In genomic region chr16:2975161-2975795, GRCh38 we compare ENCODE assay signal across 26 cellular contexts. TPM values are rescaled to one million over a fixed set of nuclear protein-coding genes. Genes with fewer than 3 reads are reported as not detected.
DNase-seq lines count a peak whose midpoint lies in the region; ATAC-seq, FAIRE-seq and TF ChIP-seq lines count a peak whose summit lies in the region.
"Had no signal": no experiment of that assay in that cellular context is flagged by ENCODE, and none has a peak within 500 bp of the region (broad histone marks: within the 10 kb centered on the region; RNA-seq: fewer than 3 reads in every experiment).

No MANE protein-coding gene starts in this region.

- intact Hi-C loops in kidney (cut with DNase I) (no loop called here), left colon (cut with DNase I, micrococcal nuclease) (no loop called here)

- no peak for DNase-seq in RWPE1 (ENCODE audit: low spot score)
- DNase-seq in kidney, result peak; percentile 75
- no peak for DNase-seq in effector CD8-positive, alpha-beta T cell (lab: John Stamatoyannopoulos, UW)
- DNase-seq in NCI-H1417 treated with DMSO at 0.1 percent for 48 hours (lab: John Stamatoyannopoulos, UW), result no peak
- no peak for DNase-seq in left colon
- DNase-seq: CD8-positive, alpha-beta memory T cell; DMS 273 treated with DMSO at 0.1 percent for 48 hours; DMS79; Karpas-422; NCI-H187; NCI-H2081 treated with DMSO at 0.1 percent for 48 hours; NCI-H2171; NCI-H226; NCI-H524; NCI-H748 treated with DMSO at 0.1 percent for 48 hours; PC-9; RPMI8226; SHP77; T-cell had no signal

- peaks cover 46% of the 10 kb centered on the region for H3K36me3 ChIP-seq in BLaER1
- H3K36me3 ChIP-seq in DOHH2 (ENCODE audit: control insufficient read depth, low read length), result peaks cover 96% of the 10 kb centered on the region
- H3K36me3 ChIP-seq in kidney (ENCODE audit: control insufficient read depth in 1 of 2, insufficient read depth in 2 of 2, low read length in 2 of 2), result no peaks in the 10 kb centered on the region

- H3K9me3 ChIP-seq in BLaER1 (no peaks in the 10 kb centered on the region), DOHH2 (ENCODE audit: control insufficient read depth, insufficient read depth, low read length) (no peaks in the 10 kb centered on the region), kidney (ENCODE audit: control insufficient read depth in 1 of 2, low read length in 2 of 2) (no peaks in the 10 kb centered on the region)

- no peak for FAIRE-seq in kidney (lab: Jason Lieb, UNC)
- FAIRE-seq: GM18507 had no signal

- H3K4me1 ChIP-seq in BLaER1 (peaks cover 96% of the 10 kb centered on the region), DOHH2 (ENCODE audit: control insufficient read depth, low read length) (peaks cover 50% of the 10 kb centered on the region), kidney (ENCODE audit: control insufficient read depth in 1 of 2, insufficient read depth in 1 of 2, low read depth in 1 of 2, low read length in 2 of 2) (peaks cover 0 to 3% of the 10 kb centered on the region in 2 donors)

- CTCF ChIA-PET in RWPE1 (lab: Yijun Ruan, JAX), result no interaction called here

- no peaks in the 10 kb centered on the region for H3K27me3 ChIP-seq in BLaER1
- no peaks in the 10 kb centered on the region for H3K27me3 ChIP-seq in DOHH2 (ENCODE audit: control insufficient read depth, low read length)

- H3K27ac ChIP-seq in BLaER1 (peak overlapping the region; percentile 91; the same call in 1 of the 2 replicates), DOHH2 (ENCODE audit: low read depth, low read length) (no peak overlapping the region), RWPE1 (peak overlapping the region; percentile 84), kidney (ENCODE audit: low read depth in 2 of 2, low read length in 2 of 2) (no peak overlapping the region)
- H3K27ac ChIP-seq: PC-9 had no signal

- no peaks in the 10 kb centered on the region for H3K9me2 ChIP-seq in DOHH2 (replicated peaks; ENCODE audit: control insufficient read depth, low read length)

- H3K4me3 ChIP-seq in BLaER1, result peak overlapping the region; percentile 93
- H3K4me3 ChIP-seq in DOHH2 (ENCODE audit: low read length), result no peak overlapping the region
- no peak overlapping the region for H3K4me3 ChIP-seq in kidney (ENCODE audit: low read length in 2 of 2)
- H3K4me3 ChIP-seq: PC-9 had no signal

- ATAC-seq in left colon, result no peak
- ATAC-seq: T-cell had no signal

- peaks cover 71% of the 10 kb centered on the region for H4K20me1 ChIP-seq in BLaER1
- H4K20me1 ChIP-seq in DOHH2 (ENCODE audit: control insufficient read depth, insufficient read depth, low read depth, low read length), result peaks cover 16% of the 10 kb centered on the region

- peak overlapping the region; percentile 92 for H3K9ac ChIP-seq in BLaER1
- no peak overlapping the region for H3K9ac ChIP-seq in kidney (ENCODE audit: low read length in 2 of 2)

- TF ChIP-seq CTCF in DOHH2 (IDR thresholded peaks at IDR 0.05; ENCODE audit: low read depth, low read length, poor library complexity, severe bottlenecking) (no peak), RWPE1 (conservative IDR thresholded peaks at IDR 0.05; ENCODE audit: low read depth) (no peak), kidney (IDR thresholded peaks at IDR 0.05; ENCODE audit: borderline replicate concordance, extremely low read depth, insufficient read depth) (no peak)

- H3K79me2 ChIP-seq in DOHH2 (ENCODE audit: control insufficient read depth, low read length), result peaks cover 77% of the 10 kb centered on the region

- POLR2A ChIA-PET in RWPE1 (lab: Yijun Ruan, JAX; ENCODE audit: low non-redundant PET), result no interaction called here

- H3K4me2 ChIP-seq in BLaER1, result peak overlapping the region; percentile 97
- H3K4me2 ChIP-seq in DOHH2 (ENCODE audit: low read length), result peak overlapping the region; percentile 21; the same call in 1 of the 2 replicates
- H3K4me2 ChIP-seq: PC-9 had no signal

- H3F3A ChIP-seq in DOHH2 (ENCODE audit: control insufficient read depth, insufficient read depth), result peaks cover 17% of the 10 kb centered on the region

RNA-seq across cellular contexts. Expression of gene PKMYT1, which starts 5.0 kb away (rescaled TPM):
- total RNA-seq in kidney (2.2 TPM), left colon (10 to 100 TPM in 1 of 2 donors, 1 to 10 TPM in 1; 4.4 to 12.6 TPM)
- polyA plus RNA-seq in kidney (ENCODE audit: insufficient read depth, low read depth, low replicate concordance), result 0.97 TPM

RNA-seq across cellular contexts. Expression of gene PAQR4, which starts 6.1 kb away (rescaled TPM):
- total RNA-seq in kidney, result 5.9 TPM
- 3.5 TPM for polyA plus RNA-seq in kidney (ENCODE audit: insufficient read depth, low read depth, low replicate concordance)
- 10 to 100 TPM in 1 of 2 donors, 1 to 10 TPM in 1; 8.7 to 12.7 TPM for total RNA-seq in left colon

RNA-seq across cellular contexts. Expression of gene KREMEN2, which starts 11.2 kb away (rescaled TPM):
- total RNA-seq in kidney, result not detected
- not detected for polyA plus RNA-seq in kidney (ENCODE audit: insufficient read depth, low read depth, low replicate concordance)
- total RNA-seq in left colon, result 1 to 10 TPM in 1 of 2 donors, under 1 TPM in 1; 0.89 to 1.1 TPM
- total RNA-seq: CD8-positive, alpha-beta memory T cell had no signal
- polyA plus RNA-seq: CD14-positive monocyte; CD8-positive, alpha-beta memory T cell had no signal

RNA-seq across cellular contexts. Expression of gene CLDN9, which starts 37.4 kb away (rescaled TPM):
- total RNA-seq in kidney (0.60 TPM), left colon (under 1 TPM; 0.40 to 0.42 TPM)
- not detected for polyA plus RNA-seq in kidney (ENCODE audit: insufficient read depth, low read depth, low replicate concordance)
- total RNA-seq: A673; CD8-positive, alpha-beta memory T cell; H4; SK-MEL-5 had no signal
- polyA plus RNA-seq: CD14-positive monocyte; CD8-positive, alpha-beta memory T cell had no signal

RNA-seq across cellular contexts. Expression of gene CLDN6, which starts 42.7 kb away (rescaled TPM):
- total RNA-seq in kidney (0.47 TPM), left colon (not detected)
- polyA plus RNA-seq in kidney (ENCODE audit: insufficient read depth, low read depth, low replicate concordance), result not detected
- total RNA-seq: CD8-positive, alpha-beta memory T cell; SK-MEL-5 had no signal
- polyA plus RNA-seq: CD14-positive monocyte; CD8-positive, alpha-beta memory T cell had no signal

Comparison
In these comparisons a context has a peak if more than half of its experiments do, and no peak if none do; other contexts are left out.
1. H3K27ac ChIP-seq: peak in BLaER1 (single experiment) and RWPE1 (single experiment); none in DOHH2 (single experiment) and kidney (0 of 2).